1 cellular context compared by ENCODE assay signal in the genomic region with DNA sequence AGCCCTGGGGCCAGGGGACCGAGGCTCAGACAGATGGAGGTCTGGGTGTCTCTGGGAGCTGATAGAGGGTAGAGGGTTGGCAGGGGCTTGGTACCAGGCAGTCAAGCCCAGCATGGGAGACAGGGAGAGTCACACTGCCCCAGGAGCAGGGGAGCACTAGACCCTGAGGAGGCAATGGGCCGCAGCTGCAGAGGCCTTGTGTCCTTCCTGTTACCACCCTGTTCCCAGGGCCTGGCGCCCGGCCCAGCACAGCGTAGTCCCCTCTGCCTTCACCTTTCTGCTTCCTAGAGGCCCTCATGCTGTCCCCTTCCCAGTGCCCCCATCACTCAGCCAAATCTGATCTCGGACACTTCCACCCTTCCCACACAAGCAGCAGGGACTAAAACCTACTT.
TF ChIP-seq lines count a peak whose summit lies in the region.

No MANE protein-coding gene starts in this region.

TF ChIP-seq in GM12878, 131 proteins besides CTCF, POLR2A, EP300 and RAD21:
- TF ChIP-seq, protein P1, sequence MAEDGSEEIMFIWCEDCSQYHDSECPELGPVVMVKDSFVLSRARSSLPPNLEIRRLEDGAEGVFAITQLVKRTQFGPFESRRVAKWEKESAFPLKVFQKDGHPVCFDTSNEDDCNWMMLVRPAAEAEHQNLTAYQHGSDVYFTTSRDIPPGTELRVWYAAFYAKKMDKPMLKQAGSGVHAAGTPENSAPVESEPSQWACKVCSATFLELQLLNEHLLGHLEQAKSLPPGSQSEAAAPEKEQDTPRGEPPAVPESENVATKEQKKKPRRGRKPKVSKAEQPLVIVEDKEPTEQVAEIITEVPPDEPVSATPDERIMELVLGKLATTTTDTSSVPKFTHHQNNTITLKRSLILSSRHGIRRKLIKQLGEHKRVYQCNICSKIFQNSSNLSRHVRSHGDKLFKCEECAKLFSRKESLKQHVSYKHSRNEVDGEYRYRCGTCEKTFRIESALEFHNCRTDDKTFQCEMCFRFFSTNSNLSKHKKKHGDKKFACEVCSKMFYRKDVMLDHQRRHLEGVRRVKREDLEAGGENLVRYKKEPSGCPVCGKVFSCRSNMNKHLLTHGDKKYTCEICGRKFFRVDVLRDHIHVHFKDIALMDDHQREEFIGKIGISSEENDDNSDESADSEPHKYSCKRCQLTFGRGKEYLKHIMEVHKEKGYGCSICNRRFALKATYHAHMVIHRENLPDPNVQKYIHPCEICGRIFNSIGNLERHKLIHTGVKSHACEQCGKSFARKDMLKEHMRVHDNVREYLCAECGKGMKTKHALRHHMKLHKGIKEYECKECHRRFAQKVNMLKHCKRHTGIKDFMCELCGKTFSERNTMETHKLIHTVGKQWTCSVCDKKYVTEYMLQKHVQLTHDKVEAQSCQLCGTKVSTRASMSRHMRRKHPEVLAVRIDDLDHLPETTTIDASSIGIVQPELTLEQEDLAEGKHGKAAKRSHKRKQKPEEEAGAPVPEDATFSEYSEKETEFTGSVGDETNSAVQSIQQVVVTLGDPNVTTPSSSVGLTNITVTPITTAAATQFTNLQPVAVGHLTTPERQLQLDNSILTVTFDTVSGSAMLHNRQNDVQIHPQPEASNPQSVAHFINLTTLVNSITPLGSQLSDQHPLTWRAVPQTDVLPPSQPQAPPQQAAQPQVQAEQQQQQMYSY (CRISPR knock-in tag; IDR thresholded peaks at IDR 0.05), result no peak
- TF ChIP-seq JUND (IDR thresholded peaks at IDR 0.05; ENCODE audit: low read depth, low read length), result no peak
- TF ChIP-seq, protein P2, sequence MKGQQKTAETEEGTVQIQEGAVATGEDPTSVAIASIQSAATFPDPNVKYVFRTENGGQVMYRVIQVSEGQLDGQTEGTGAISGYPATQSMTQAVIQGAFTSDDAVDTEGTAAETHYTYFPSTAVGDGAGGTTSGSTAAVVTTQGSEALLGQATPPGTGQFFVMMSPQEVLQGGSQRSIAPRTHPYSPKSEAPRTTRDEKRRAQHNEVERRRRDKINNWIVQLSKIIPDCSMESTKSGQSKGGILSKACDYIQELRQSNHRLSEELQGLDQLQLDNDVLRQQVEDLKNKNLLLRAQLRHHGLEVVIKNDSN (IDR thresholded peaks at IDR 0.05; ENCODE audit: borderline replicate concordance, extremely low read length, insufficient read depth, low read depth, low read length), result no peak
TF ChIP-seq in GM12878: peak in this region for 0.
